In the genomic region with DNA sequence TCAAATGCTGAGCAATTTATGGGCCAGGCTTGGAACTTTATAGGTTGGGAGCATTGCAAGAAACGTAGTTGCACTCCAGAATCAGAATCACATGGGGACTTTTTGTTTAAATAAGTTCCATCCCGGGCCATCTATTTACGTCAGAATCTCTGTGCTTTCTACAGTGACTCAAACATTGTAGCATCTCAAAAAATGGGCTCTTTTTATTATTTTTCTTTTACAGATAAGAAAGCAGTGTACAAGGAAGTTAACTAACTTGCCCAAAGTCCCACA, we compare ENCODE assay signal across 8 cellular contexts. TPM values are rescaled to one million over a fixed set of nuclear protein-coding genes. Genes with fewer than 3 reads are reported as not detected.
A peak's percentile ranks its signal among the peaks of the same experiment; 100 is the strongest.
DNase-seq lines count a peak whose midpoint lies in the region; ATAC-seq, FAIRE-seq and TF ChIP-seq lines count a peak whose summit lies in the region.

No MANE protein-coding gene starts in this region.

- H3K9me3 ChIP-seq in Karpas-422 (ENCODE audit: low read length), result no peaks in the 10 kb centered on the region
- no peaks in the 10 kb centered on the region for H3K9me3 ChIP-seq in HepG2 (ENCODE audit: low read length)
- H3K9me3 ChIP-seq in testis, result no peaks in the 10 kb centered on the region

- no peaks in the 10 kb centered on the region for H3K27me3 ChIP-seq in Karpas-422 (ENCODE audit: low read length)
- H3K27me3 ChIP-seq in dorsolateral prefrontal cortex, result no peaks in the 10 kb centered on the region
- no peaks in the 10 kb centered on the region for H3K27me3 ChIP-seq in HepG2 (ENCODE audit: control insufficient read depth in 1 of 2, insufficient read depth in 2 of 2, low read length in 2 of 2)
- H3K27me3 ChIP-seq in testis, result no peaks in the 10 kb centered on the region

- BruUV-seq in HepG2 (replicated peaks; lab: Mats Ljungman, UMichigan), result no TSS peak

- TF ChIP-seq POLR2A in HepG2 (IDR thresholded peaks at IDR 0.05; ENCODE audit: insufficient read depth in 1 of 2, low read depth in 2 of 2, low read length in 2 of 2), result no peak
- no peak for TF ChIP-seq POLR2A in testis (IDR thresholded peaks at IDR 0.05)

- H3K36me3 ChIP-seq in Karpas-422 (ENCODE audit: insufficient read depth, low read length) (no peaks in the 10 kb centered on the region), HepG2 (replicated peaks in 1 of 2; ENCODE audit: control insufficient read depth in 1 of 2, insufficient read depth in 2 of 2, low read length in 2 of 2) (no peaks in the 10 kb centered on the region; a peak in 1 of 5 replicates), testis (ENCODE audit: low read depth, missing control alignments) (no peaks in the 10 kb centered on the region)

- H3K27ac ChIP-seq in Karpas-422 (ENCODE audit: low read length) (no peak overlapping the region), dorsolateral prefrontal cortex (peak overlapping the region in 55 of 59 donors; percentile 57 to 96 (median 89)), HepG2 (ENCODE audit: extremely low read length, insufficient read depth, low read length) (no peak overlapping the region), testis (peak overlapping the region in 1 of 2 donors; percentile 83)

- no peaks in the 10 kb centered on the region for H3K9me2 ChIP-seq in Karpas-422 (replicated peaks; ENCODE audit: insufficient read depth, low read length)

- no peak for FAIRE-seq in HepG2 (lab: Jason Lieb, UNC)

- in situ Hi-C loops in HepG2 (cut with HindIII; ENCODE audit: extremely low pct_ligation_motif_present, low pct_unique_long_range_greater_than_20kb), result loop anchor here (5.0 to 25.0 kb wide), 3 partner anchors 172 to 782 kb away; a partner anchor contains a TSS

- H3K79me2 ChIP-seq in Karpas-422 (ENCODE audit: low read length), result no peaks in the 10 kb centered on the region
- no peaks in the 10 kb centered on the region for H3K79me2 ChIP-seq in HepG2 (ENCODE audit: insufficient read depth, low read length)

- H3K4me3 ChIP-seq in Karpas-422 (ENCODE audit: low read length), result no peak overlapping the region
- peak overlapping the region; percentile 51 to 94 (median 67) for H3K4me3 ChIP-seq in dorsolateral prefrontal cortex
- peak overlapping the region; percentile 67 to 76 (median 73) for H3K4me3 ChIP-seq in HepG2 (replicated peaks in 1 of 3; ENCODE audit: insufficient read depth in 1 of 3, low read depth in 2 of 3, low read length in 3 of 3)
- peak overlapping the region; percentile 49 to 58 for H3K4me3 ChIP-seq in testis

- no peaks in the 10 kb centered on the region for H3K36me3 Mint-ChIP-seq in natural killer cell

- no peak overlapping the region for H3K27ac Mint-ChIP-seq in natural killer cell

- H3K4me1 ChIP-seq in Karpas-422 (ENCODE audit: low read length) (peaks cover 15% of the 10 kb centered on the region), HepG2 (ENCODE audit: insufficient read depth, low read length) (peaks cover 12% of the 10 kb centered on the region), testis (peaks cover 4% of the 10 kb centered on the region)

- no peak for TF ChIP-seq EP300 in HepG2 (IDR thresholded peaks at IDR 0.05; ENCODE audit: low read depth in 2 of 2, low read length in 2 of 2)
- no peak for TF ChIP-seq EP300 in HepG2 (CRISPR knock-in tag; IDR thresholded peaks at IDR 0.05; ENCODE audit: borderline replicate concordance)

- peaks cover 0 to 4% of the 10 kb centered on the region in 2 donors for H3K9me3 Mint-ChIP-seq in natural killer cell

- H3K4me1 Mint-ChIP-seq in natural killer cell, result no peaks in the 10 kb centered on the region

- intact Hi-C loops in dorsolateral prefrontal cortex (cut with DNase I) (loop anchor here (1.0 to 10.0 kb wide), 9 partner anchors 170 to 785 kb away; a partner anchor contains a TSS), HepG2 (cut with micrococcal nuclease; ENCODE audit: unreplicated experiment) (loop anchor here (1.0 to 10.0 kb wide), 8 partner anchors 170 to 785 kb away; a partner anchor contains a TSS), testis (cut with DNase I; ENCODE audit: low total_unique reads) (no loop called here), natural killer cell (cut with micrococcal nuclease) (loop anchor here (10.0 kb wide), 1 partner anchor 175 kb away; a partner anchor contains a TSS)

- H3K4me2 ChIP-seq in Karpas-422 (ENCODE audit: low read depth, low read length, poor library complexity, severe bottlenecking), result peak overlapping the region; percentile 19
- H3K4me2 ChIP-seq in HepG2 (ENCODE audit: low read depth, low read length), result peak overlapping the region; percentile 83

- CTCF ChIA-PET in HepG2 (lab: Yijun Ruan, JAX; ENCODE audit: low intra/inter-chr PET ratio, low total read pairs), result interaction anchor here (1.3 to 2.4 kb wide), 5 partner anchors 170 to 476 kb away, joined by 3 to 18 read pairs (median 9); no protein-coding TSS in a partner anchor

- H3K27me3 Mint-ChIP-seq in natural killer cell (ENCODE audit: low read depth in 2 of 2), result no peaks in the 10 kb centered on the region

- ATAC-seq in HepG2 (no peak), natural killer cell (no peak), GM21576 (IDR thresholded peaks at IDR 0.05; ENCODE audit: unreplicated experiment) (no peak)

- POLR2A ChIA-PET in HepG2 (lab: Yijun Ruan, JAX), result interaction anchor here (1.0 to 2.0 kb wide), 6 partner anchors 9 to 521 kb away, joined by 3 to 13 read pairs (median 4); a partner anchor contains a TSS

- H3K4me3 Mint-ChIP-seq in natural killer cell, result no peak overlapping the region

- H4K20me1 ChIP-seq in Karpas-422 (ENCODE audit: insufficient read depth, low read depth, low read length) (no peaks in the 10 kb centered on the region), HepG2 (ENCODE audit: insufficient read depth, low read length) (no peaks in the 10 kb centered on the region)

- TF ChIP-seq RAD21 in HepG2 (CRISPR knock-in tag; IDR thresholded peaks at IDR 0.05), result no peak

- no peak for DNase-seq in Karpas-422
- DNase-seq in dorsolateral prefrontal cortex, result no peak
- DNase-seq in HepG2 (ENCODE audit: low spot score), result no peak
- DNase-seq in testis, result no peak
- no peak for DNase-seq in kidney tubule cell (ENCODE audit: low spot score)
- no peak for DNase-seq in natural killer cell
- DNase-seq in NCI-H1694 (lab: John Stamatoyannopoulos, UW), result no peak

- H3K9ac ChIP-seq in Karpas-422 (ENCODE audit: low read length) (no peak overlapping the region), HepG2 (ENCODE audit: insufficient read depth, low read depth, low read length) (peak overlapping the region; percentile 66)

- H2AFZ ChIP-seq in Karpas-422 (ENCODE audit: low read length), result no peak overlapping the region
- peak overlapping the region; percentile 79 for H2AFZ ChIP-seq in HepG2 (ENCODE audit: low read length)

- 29% methylated on average over 3 of the region's 3 CpGs for WGBS in HepG2 (ENCODE audit: low lambda C conversion rate)
- whole genome bisulfite sequencing in testis, 2 donors, result 19 to 27% methylated on average over 3 of the region's 3 CpGs

- TF ChIP-seq CTCF in dorsolateral prefrontal cortex (IDR thresholded peaks at IDR 0.05 in 54 of 56, conservative IDR thresholded peaks at IDR 0.05 in 2 of 56; ENCODE audit: low read depth in 1 of 56, partially characterized antibody in 56 of 56) (no peak), HepG2 (CRISPR knock-in tag; IDR thresholded peaks at IDR 0.05) (no peak), testis (IDR thresholded peaks at IDR 0.05) (no peak), natural killer cell (IDR thresholded peaks at IDR 0.05) (no peak)

RNA-seq across cellular contexts. Expression of a gene that starts 10.2 kb away (rescaled TPM):
- not detected in 2 replicates for total RNA-seq in Karpas-422 (2014; rRNA removed; shearing (Covaris generic); ENCODE audit: low replicate concordance)
- total RNA-seq in dorsolateral prefrontal cortex (10 to 100 TPM; 11.7 to 37.0 (median 21.3) TPM), HepG2 (2016; rRNA removed; fragmentation: Illumina TruSeq; extraction: Trizol) (6.5 and 7.2 TPM in 2 replicates), testis (10 to 100 TPM; 21.9 to 23.7 TPM), natural killer cell (1 to 10 TPM in 1 of 3 donors, under 1 TPM in 2; 0.78 to 1.6 (median 0.83) TPM)
- 1.8 and 1.9 TPM in 2 replicates for total RNA-seq in HepG2 (2016; cell fraction: cytosol; rRNA removed; fragmentation: Illumina TruSeq; extraction: Trizol; ENCODE audit: low read depth)
- total RNA-seq in HepG2 (2016; cell fraction: insoluble cytoplasmic fraction; rRNA removed; fragmentation: Illumina TruSeq; extraction: Trizol), result 7.4 and 8.8 TPM in 2 replicates
- total RNA-seq in HepG2 (2016; cell fraction: membrane; rRNA removed; fragmentation: Illumina TruSeq; extraction: Trizol), result 3.2 and 3.5 TPM in 2 replicates
- 8.4 and 12.6 TPM in 2 replicates for total RNA-seq in HepG2 (2016; cell fraction: nucleus; rRNA removed; fragmentation: Illumina TruSeq; extraction: Trizol)
- polyA plus RNA-seq in HepG2 (2011; rRNA removed) (2.4 and 4.2 TPM in 2 replicates), testis (ENCODE audit: insufficient read depth, low read depth, low replicate concordance) (16.9 TPM)
- 1.4 and 3.5 TPM in 2 replicates for polyA plus RNA-seq in HepG2 (2011; cell fraction: cytosol; rRNA removed)
- 5.0 and 6.6 TPM in 2 replicates for polyA plus RNA-seq in HepG2 (2011; cell fraction: nucleus; rRNA removed)
- 2.4 and 4.9 TPM in 2 replicates for polyA plus RNA-seq in HepG2 (2012)
- 1.2 TPM in 2 replicates for polyA plus RNA-seq in HepG2 (2016; cell fraction: cytosol; fragmentation: Illumina TruSeq; extraction: Trizol; ENCODE audit: low read depth)
- polyA plus RNA-seq in HepG2 (2016; cell fraction: insoluble cytoplasmic fraction; fragmentation: Illumina TruSeq; extraction: Trizol; ENCODE audit: low read depth), result 6.8 and 6.9 TPM in 2 replicates
- 1.3 and 2.0 TPM in 2 replicates for polyA plus RNA-seq in HepG2 (2016; cell fraction: membrane; fragmentation: Illumina TruSeq; extraction: Trizol; ENCODE audit: low read depth)
- polyA plus RNA-seq in HepG2 (2016; cell fraction: nucleus; fragmentation: Illumina TruSeq; extraction: Trizol; ENCODE audit: insufficient read depth, low read depth), result 9.0 and 12.6 TPM in 2 replicates
- polyA minus RNA-seq in HepG2 (2011; rRNA and poly(A)+ RNA removed; ENCODE audit: low replicate concordance), result 2.0 and 7.9 TPM in 2 replicates
- polyA minus RNA-seq in HepG2 (2011; cell fraction: cytosol; rRNA and poly(A)+ RNA removed), result 2.5 and 2.9 TPM in 2 replicates
- polyA minus RNA-seq in HepG2 (2011; cell fraction: nucleus; rRNA and poly(A)+ RNA removed), result 8.5 and 10.7 TPM in 2 replicates

RNA-seq across cellular contexts. Expression of a gene that starts 52.0 kb away (rescaled TPM):
- total RNA-seq in Karpas-422 (2014; rRNA removed; shearing (Covaris generic); ENCODE audit: low replicate concordance), result not detected in 2 replicates
- total RNA-seq in dorsolateral prefrontal cortex (1 to 10 TPM in 27 of 120 experiments, under 1 TPM in 89, not detected in 4; 0.11 to 3.1 (median 0.62) TPM), HepG2 (2016; rRNA removed; fragmentation: Illumina TruSeq; extraction: Trizol) (not detected in 2 replicates), testis (1 to 10 TPM; 5.1 to 8.1 TPM), natural killer cell (not detected)
- total RNA-seq in HepG2 (2016; cell fraction: cytosol; rRNA removed; fragmentation: Illumina TruSeq; extraction: Trizol; ENCODE audit: low read depth), result not detected in 2 replicates
- total RNA-seq in HepG2 (2016; cell fraction: insoluble cytoplasmic fraction; rRNA removed; fragmentation: Illumina TruSeq; extraction: Trizol), result not detected in 2 replicates
- total RNA-seq in HepG2 (2016; cell fraction: membrane; rRNA removed; fragmentation: Illumina TruSeq; extraction: Trizol), result not detected in 2 replicates
- total RNA-seq in HepG2 (2016; cell fraction: nucleus; rRNA removed; fragmentation: Illumina TruSeq; extraction: Trizol), result not detected in 2 replicates
- polyA plus RNA-seq in HepG2 (2011; rRNA removed) (not detected in 2 replicates), testis (ENCODE audit: insufficient read depth, low read depth, low replicate concordance) (1.7 TPM)
- polyA plus RNA-seq in HepG2 (2011; cell fraction: cytosol; rRNA removed), result not detected in 2 replicates
- not detected in 2 replicates for polyA plus RNA-seq in HepG2 (2011; cell fraction: nucleus; rRNA removed)
- polyA plus RNA-seq in HepG2 (2012), result not detected in 2 replicates
- polyA plus RNA-seq in HepG2 (2016; cell fraction: cytosol; fragmentation: Illumina TruSeq; extraction: Trizol; ENCODE audit: low read depth), result not detected in 2 replicates
- polyA plus RNA-seq in HepG2 (2016; cell fraction: insoluble cytoplasmic fraction; fragmentation: Illumina TruSeq; extraction: Trizol; ENCODE audit: low read depth), result not detected in 2 replicates
- polyA plus RNA-seq in HepG2 (2016; cell fraction: membrane; fragmentation: Illumina TruSeq; extraction: Trizol; ENCODE audit: low read depth), result not detected in 2 replicates
- not detected in 2 replicates for polyA plus RNA-seq in HepG2 (2016; cell fraction: nucleus; fragmentation: Illumina TruSeq; extraction: Trizol; ENCODE audit: insufficient read depth, low read depth)
- not detected in 2 replicates for polyA minus RNA-seq in HepG2 (2011; rRNA and poly(A)+ RNA removed; ENCODE audit: low replicate concordance)
- polyA minus RNA-seq in HepG2 (2011; cell fraction: cytosol; rRNA and poly(A)+ RNA removed), result not detected in 2 replicates
- not detected in 2 replicates for polyA minus RNA-seq in HepG2 (2011; cell fraction: nucleus; rRNA and poly(A)+ RNA removed)

Comparison
In these comparisons a context has a peak if more than half of its experiments do, and no peak if none do; other contexts are left out.
1. H3K27ac ChIP-seq: peak in dorsolateral prefrontal cortex (55 of 59); none in Karpas-422 (single experiment) and HepG2 (single experiment).